In genomic region chr10:104120512-104120902, GRCh38 we compare ENCODE assay signal across 1 cellular context.
TF ChIP-seq lines count a peak whose summit lies in the region.

No MANE protein-coding gene starts in this region.

TF ChIP-seq in endothelial cell of umbilical vein, 7 proteins besides CTCF, POLR2A, EP300 and RAD21:
- no peak for TF ChIP-seq MAX (IDR thresholded peaks at IDR 0.05; ENCODE audit: insufficient read depth, insufficient read length)
- no peak for TF ChIP-seq GATA2 (IDR thresholded peaks at IDR 0.05; ENCODE audit: insufficient read depth, insufficient read length, low read depth, low read length)
- no peak for TF ChIP-seq EZH2 (IDR thresholded peaks at IDR 0.05; ENCODE audit: borderline replicate concordance, low read depth, low read length, severe bottlenecking)
- no peak for TF ChIP-seq JUN (IDR thresholded peaks at IDR 0.05; ENCODE audit: borderline replicate concordance, insufficient read depth, insufficient read length, low read depth)
- TF ChIP-seq MYC (IDR thresholded peaks at IDR 0.05; ENCODE audit: low read depth, low read length) = no peak
- no peak for TF ChIP-seq FOS (IDR thresholded peaks at IDR 0.05; ENCODE audit: borderline replicate concordance, insufficient read depth, low read length)
- TF ChIP-seq POLR2AphosphoS5 (IDR thresholded peaks at IDR 0.05; ENCODE audit: insufficient read depth, low read depth, low read length) = no peak
